ENCODE assay signal across 9 cellular contexts in genomic region chr17:47717845-47718621, GRCh38. TPM values are rescaled to one million over a fixed set of nuclear protein-coding genes. Genes with fewer than 3 reads are reported as not detected.
DNase-seq lines count a peak whose midpoint lies in the region; ATAC-seq and TF ChIP-seq lines count a peak whose summit lies in the region.
"Had no signal": no experiment of that assay in that cellular context is flagged by ENCODE, and none has a peak within 500 bp of the region (broad histone marks: within the 10 kb centered on the region; RNA-seq: fewer than 3 reads in every experiment).

No MANE protein-coding gene starts in this region.

- H3K4me3 Mint-ChIP-seq in activated T-helper 17 cell treated with anti-CD3 and anti-CD28 coated beads, Interleukin-2, amount 50 U/mL, for 72 hours: peak overlapping the region; percentile 84
- H3K4me3 Mint-ChIP-seq in nephron progenitor cell: no peak overlapping the region

- no peak for TF ChIP-seq CTCF in nephron progenitor cell (IDR thresholded peaks at IDR 0.05)

- no peaks in the 10 kb centered on the region for H3K9me3 Mint-ChIP-seq in activated T-helper 17 cell treated with anti-CD3 and anti-CD28 coated beads, Interleukin-2, amount 50 U/mL, for 72 hours
- H3K9me3 Mint-ChIP-seq in nephron progenitor cell: no peaks in the 10 kb centered on the region

- H3K36me3 Mint-ChIP-seq in activated T-helper 17 cell treated with anti-CD3 and anti-CD28 coated beads, Interleukin-2, amount 50 U/mL, for 72 hours (ENCODE audit: low read depth): no peaks in the 10 kb centered on the region
- H3K36me3 Mint-ChIP-seq in nephron progenitor cell (ENCODE audit: low read depth): no peaks in the 10 kb centered on the region

- H3K4me1 Mint-ChIP-seq in activated T-helper 17 cell treated with anti-CD3 and anti-CD28 coated beads, Interleukin-2, amount 50 U/mL, for 72 hours: peaks cover 57% of the 10 kb centered on the region
- peaks cover 66% of the 10 kb centered on the region for H3K4me1 Mint-ChIP-seq in nephron progenitor cell

- peak; percentile 60 for DNase-seq in Daoy (ENCODE audit: low read depth)
- peak; percentile 17 for DNase-seq in NCI-H187 treated with DMSO at 0.1 percent for 48 hours (lab: John Stamatoyannopoulos, UW)
- no peak for DNase-seq in nephron progenitor cell
- DNase-seq in SK-N-DZ (ENCODE audit: low spot score): no peak
- DNase-seq: effector CD8-positive, alpha-beta T cell; occipital lobe had no signal

- H3K27ac Mint-ChIP-seq in activated T-helper 17 cell treated with anti-CD3 and anti-CD28 coated beads, Interleukin-2, amount 50 U/mL, for 72 hours: peak overlapping the region; percentile 98
- peak overlapping the region; percentile 3 for H3K27ac Mint-ChIP-seq in nephron progenitor cell

- no peaks in the 10 kb centered on the region for H3K27me3 Mint-ChIP-seq in activated T-helper 17 cell treated with anti-CD3 and anti-CD28 coated beads, Interleukin-2, amount 50 U/mL, for 72 hours
- peaks cover 66% of the 10 kb centered on the region for H3K27me3 Mint-ChIP-seq in nephron progenitor cell (ENCODE audit: low read depth, poor library complexity)

- peak; percentile 4 for ATAC-seq in activated T-helper 17 cell treated with anti-CD3 and anti-CD28 coated beads, Interleukin-2, amount 50 U/mL, for 72 hours (replicated peaks)
- ATAC-seq in GM21423 (IDR thresholded peaks at IDR 0.05; ENCODE audit: unreplicated experiment): no peak
- ATAC-seq in GM21786 (IDR thresholded peaks at IDR 0.05; ENCODE audit: unreplicated experiment): no peak

RNA-seq across cellular contexts. Expression of gene TBX21, which starts 15.0 kb away (rescaled TPM):
- 0.06 TPM in 1 of 2 replicates, not detected in the other for total RNA-seq in Daoy (2014; rRNA removed; shearing (Covaris generic))
- total RNA-seq in activated T-helper 17 cell treated with anti-CD3 and anti-CD28 coated beads, Interleukin-2, amount 50 U/mL, for 72 hours: 10 to 100 TPM; 19.9 to 30.5 TPM
- polyA plus RNA-seq in SK-N-DZ (2014; cell fraction: cytosol; rRNA removed): not detected in 2 replicates
- polyA plus RNA-seq in SK-N-DZ (2014; cell fraction: nucleus; rRNA removed): not detected in 2 replicates
- total RNA-seq: occipital lobe had no signal

RNA-seq across cellular contexts. Expression of gene TBKBP1, which starts 24.1 kb away (rescaled TPM):
- total RNA-seq in Daoy (2014; rRNA removed; shearing (Covaris generic)): 0.77 and 1.9 TPM in 2 replicates
- total RNA-seq in activated T-helper 17 cell treated with anti-CD3 and anti-CD28 coated beads, Interleukin-2, amount 50 U/mL, for 72 hours: 10 to 100 TPM in 1 of 2 donors, 1 to 10 TPM in 1; 6.3 to 10.2 TPM
- polyA plus RNA-seq in SK-N-DZ (2014; cell fraction: cytosol; rRNA removed): 18.5 and 42.6 TPM in 2 replicates
- 70.4 and 79.3 TPM in 2 replicates for polyA plus RNA-seq in SK-N-DZ (2014; cell fraction: nucleus; rRNA removed)

Comparison
In these comparisons a context has a peak if more than half of its experiments do, and no peak if none do; other contexts are left out.
1. DNase-seq: peak in Daoy (single experiment) and NCI-H187 treated with DMSO at 0.1 percent for 48 hours (single experiment); none in nephron progenitor cell (single experiment) and SK-N-DZ (single experiment).
2. RNA of gene TBX21, which starts 15.0 kb away (total RNA-seq): 19.9 to 30.5 TPM in activated T-helper 17 cell treated with anti-CD3 and anti-CD28 coated beads, Interleukin-2, amount 50 U/mL, for 72 hours; 0.06 TPM in Daoy; every median in the first group is over 10 times any median in the second.